In genomic region chr4:97639961-97640360, GRCh38 we compare ENCODE assay signal across 9 cellular contexts.
"Had no signal": no experiment of that assay in that cellular context is flagged by ENCODE, and none has a peak within 500 bp of the region (broad histone marks: within the 10 kb centered on the region; RNA-seq: fewer than 3 reads in every experiment).

No MANE protein-coding gene starts in this region.

- DNase-seq: GM23248, GOT3, H7, H9, HCEC 1CT, HFFc6 had no signal

- H2AFZ ChIP-seq: GM23248, GM23338 had no signal

- H3K9ac ChIP-seq: GM23248 had no signal

- H3K36me3 ChIP-seq: HAP-1 had no signal

- H3K4me2 ChIP-seq: GM23338 had no signal

- H3K27ac ChIP-seq: GM23248 had no signal

- H3K4me1 ChIP-seq: HAP-1 had no signal

- ATAC-seq: GM23338, HCT116 had no signal

- H3K9me3 ChIP-seq: HAP-1 had no signal

- H3K4me3 ChIP-seq: GM23248, GM23338, HAP-1 had no signal
